In the genomic region with DNA sequence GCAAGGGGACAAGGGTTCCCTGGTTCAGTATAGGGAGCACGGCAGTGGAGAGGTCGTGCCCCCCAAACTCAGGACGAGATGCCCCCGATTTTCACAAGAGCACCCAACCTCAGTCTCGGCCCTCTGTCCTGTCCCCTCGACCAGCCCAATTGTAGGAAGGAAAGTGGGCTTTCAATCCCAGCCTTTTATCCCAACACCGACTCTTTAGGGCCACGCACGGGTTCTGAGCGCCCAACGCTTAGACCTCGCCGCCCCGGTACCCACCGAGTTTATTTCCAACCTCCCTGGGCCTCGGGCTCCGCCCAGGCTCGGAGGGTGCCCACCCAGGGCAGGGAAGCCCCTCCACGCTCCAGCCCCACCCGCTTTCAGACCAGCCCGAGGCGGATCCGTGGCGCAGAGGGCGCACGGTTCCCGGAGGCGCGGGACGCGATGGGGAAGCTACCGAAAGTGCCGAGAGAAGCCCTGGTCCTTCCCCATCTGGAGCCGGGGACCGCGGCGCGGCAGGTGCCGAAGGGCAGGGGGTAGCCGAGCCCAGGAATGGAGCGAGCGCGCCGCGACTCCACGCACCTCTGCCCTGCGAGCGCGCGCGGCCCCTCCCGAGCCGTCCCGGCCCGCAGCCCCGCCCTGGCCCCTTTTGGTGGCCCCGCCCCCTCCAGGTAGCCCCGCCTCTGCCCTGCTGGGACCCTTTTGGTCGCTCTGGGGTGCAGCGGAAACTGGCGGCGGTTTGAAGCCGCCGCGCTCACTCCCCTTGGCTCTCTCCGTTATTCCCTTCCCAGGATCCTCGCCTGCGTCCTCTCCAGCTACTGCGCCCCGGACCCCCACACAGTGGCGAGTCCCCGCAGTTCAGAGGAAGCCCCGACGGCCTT, we compare ENCODE assay signal across 1 cellular context.
TF ChIP-seq lines count a peak whose summit lies in the region.

No MANE protein-coding gene starts in this region.

TF ChIP-seq in HEK293, 187 proteins besides CTCF, POLR2A, EP300 and RAD21 (continued from another document):
- TF ChIP-seq KLF17 (tag by site-specific recombination; IDR thresholded peaks at IDR 0.05), result peak; percentile 51; the same call in 1 of the 2 replicates
- TF ChIP-seq KLF8 (tag by site-specific recombination; IDR thresholded peaks at IDR 0.05), result 0 out of 2 replicates have a peak, but pooled peaks have one; percentile 31
- TF ChIP-seq ZEB2 (tag by site-specific recombination; IDR thresholded peaks at IDR 0.05), result 0 out of 2 replicates have a peak, but pooled peaks have one; percentile 21
